ENCODE assay signal across 1 cellular context in genomic region chr10:70109064-70109729, GRCh38.
TF ChIP-seq lines count a peak whose summit lies in the region.

No MANE protein-coding gene starts in this region.

TF ChIP-seq in HepG2, 621 proteins besides CTCF, POLR2A, EP300 and RAD21 (continued from another document and continues in another):
- TF ChIP-seq DMTF1 (CRISPR knock-in tag; IDR thresholded peaks at IDR 0.05) = no peak
- no peak for TF ChIP-seq SNAI1 (CRISPR knock-in tag; IDR thresholded peaks at IDR 0.05; ENCODE audit: borderline replicate concordance)
- TF ChIP-seq KLF12 (CRISPR knock-in tag; IDR thresholded peaks at IDR 0.05; ENCODE audit: borderline replicate concordance) = 0 out of 2 replicates have a peak, but pooled peaks have one; percentile 57
- no peak for TF ChIP-seq PRDM10 (CRISPR knock-in tag; IDR thresholded peaks at IDR 0.05; ENCODE audit: low read depth)
- peak; percentile 68; the same call in 1 of the 2 replicates for TF ChIP-seq ARID4A (CRISPR knock-in tag; IDR thresholded peaks at IDR 0.05; ENCODE audit: borderline replicate concordance)
- TF ChIP-seq MED1 (CRISPR knock-in tag; IDR thresholded peaks at IDR 0.05) = peak; percentile 89
- TF ChIP-seq ZNF670 (CRISPR knock-in tag; IDR thresholded peaks at IDR 0.05; ENCODE audit: borderline replicate concordance) = peak; percentile 57; the same call in 1 of the 2 replicates
- TF ChIP-seq ZNF816 (CRISPR knock-in tag; IDR thresholded peaks at IDR 0.05; ENCODE audit: borderline replicate concordance) = no peak
- peak; percentile 56; the same call in 1 of the 2 replicates for TF ChIP-seq AKAP8 (CRISPR knock-in tag; IDR thresholded peaks at IDR 0.05)
- TF ChIP-seq ZNF205 (CRISPR knock-in tag; IDR thresholded peaks at IDR 0.05) = no peak
- no peak for TF ChIP-seq ARID3A (IDR thresholded peaks at IDR 0.05; ENCODE audit: low read depth, low read length)
- peak; percentile 36; the same call in 1 of the 2 replicates for TF ChIP-seq MIXL1 (CRISPR knock-in tag; IDR thresholded peaks at IDR 0.05)
- TF ChIP-seq ZNF510 (CRISPR knock-in tag; IDR thresholded peaks at IDR 0.05; ENCODE audit: low read depth) = no peak
- TF ChIP-seq ZFP91 (CRISPR knock-in tag; IDR thresholded peaks at IDR 0.05; ENCODE audit: borderline replicate concordance) = peak; percentile 54; the same call in 1 of the 2 replicates
- TF ChIP-seq MED8 (CRISPR knock-in tag; IDR thresholded peaks at IDR 0.05; ENCODE audit: insufficient replicate concordance) = no peak
- peak; percentile 87 for TF ChIP-seq SALL1 (CRISPR knock-in tag; IDR thresholded peaks at IDR 0.05)
- TF ChIP-seq HDAC2 (CRISPR knock-in tag; IDR thresholded peaks at IDR 0.05) = 0 out of 2 replicates have a peak, but pooled peaks have one; percentile 59
- TF ChIP-seq MZF1 (CRISPR knock-in tag; IDR thresholded peaks at IDR 0.05; ENCODE audit: borderline replicate concordance) = no peak
- TF ChIP-seq ZNF782 (CRISPR knock-in tag; IDR thresholded peaks at IDR 0.05; ENCODE audit: borderline replicate concordance) = no peak; the same call in 1 of the 2 replicates
- peak; percentile 82 for TF ChIP-seq PAXIP1 (CRISPR knock-in tag; conservative IDR thresholded peaks at IDR 0.05)
- no peak for TF ChIP-seq ZBTB26 (CRISPR knock-in tag; IDR thresholded peaks at IDR 0.05; ENCODE audit: borderline replicate concordance)
- TF ChIP-seq KLF16 (CRISPR knock-in tag; IDR thresholded peaks at IDR 0.05) = peak in 1 of 2 experiments; percentile 73; a peak in 2 of 4 replicates
- TF ChIP-seq ERF (CRISPR knock-in tag; IDR thresholded peaks at IDR 0.05) = peak; percentile 80
- TF ChIP-seq ZNF44 (CRISPR knock-in tag; IDR thresholded peaks at IDR 0.05) = no peak
- TF ChIP-seq ZSCAN31 (CRISPR knock-in tag; IDR thresholded peaks at IDR 0.05; ENCODE audit: low read depth) = peak; percentile 54; the same call in 1 of the 2 replicates
- TF ChIP-seq CAMTA2 (CRISPR knock-in tag; IDR thresholded peaks at IDR 0.05; ENCODE audit: borderline replicate concordance) = no peak
- TF ChIP-seq TBX3 (IDR thresholded peaks at IDR 0.05; ENCODE audit: borderline replicate concordance) = no peak
- no peak for TF ChIP-seq ZNF34 (CRISPR knock-in tag; IDR thresholded peaks at IDR 0.05; ENCODE audit: borderline replicate concordance)
- TF ChIP-seq GZF1 (CRISPR knock-in tag; IDR thresholded peaks at IDR 0.05) = peak; percentile 52; the same call in 1 of the 2 replicates
- no peak; the same call in 1 of the 2 replicates for TF ChIP-seq ZC3H13 (CRISPR knock-in tag; IDR thresholded peaks at IDR 0.05)
- TF ChIP-seq IRF9 (CRISPR knock-in tag; IDR thresholded peaks at IDR 0.05; ENCODE audit: borderline replicate concordance) = no peak
- peak; percentile 64; the same call in 1 of the 2 replicates for TF ChIP-seq HMG20A (CRISPR knock-in tag; IDR thresholded peaks at IDR 0.05; ENCODE audit: borderline replicate concordance)
- TF ChIP-seq HNF4G (IDR thresholded peaks at IDR 0.05; ENCODE audit: borderline replicate concordance, low read depth, low read length) = peak; percentile 82
- peak; percentile 93 for TF ChIP-seq HNF4G (CRISPR knock-in tag; IDR thresholded peaks at IDR 0.05; ENCODE audit: borderline replicate concordance, low read depth)
- peak; percentile 43 for TF ChIP-seq ZNF629 (CRISPR knock-in tag; conservative IDR thresholded peaks at IDR 0.05)
- TF ChIP-seq ZSCAN9 (CRISPR knock-in tag; IDR thresholded peaks at IDR 0.05; ENCODE audit: borderline replicate concordance) = peak; percentile 94
- no peak for TF ChIP-seq DBP (CRISPR knock-in tag; IDR thresholded peaks at IDR 0.05; ENCODE audit: not compliant biosample characterization)
- TF ChIP-seq PAX8 (CRISPR knock-in tag; IDR thresholded peaks at IDR 0.05; ENCODE audit: borderline replicate concordance) = no peak
- no peak for TF ChIP-seq TOE1 (CRISPR knock-in tag; IDR thresholded peaks at IDR 0.05)
